Comparison of ENCODE assay signal across 1 cellular context in the genomic region with DNA sequence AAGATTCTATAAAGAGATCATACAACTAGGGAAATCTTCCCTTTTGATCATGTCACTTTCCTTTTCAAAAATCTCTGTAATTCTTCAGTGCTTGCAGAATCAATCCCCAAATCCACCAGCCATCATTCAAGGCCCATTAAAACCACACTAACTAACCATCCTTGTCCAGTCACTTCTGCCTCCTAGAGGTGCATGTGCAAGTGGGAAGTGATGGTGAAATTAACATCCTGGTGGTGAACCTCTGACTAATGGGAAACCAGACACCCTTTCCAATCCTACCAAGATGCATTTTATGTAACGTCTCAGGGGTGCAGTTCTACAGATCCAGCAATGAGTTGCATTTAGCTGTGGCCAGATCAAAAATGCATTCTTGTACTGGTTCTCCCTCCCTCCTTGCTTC.
TF ChIP-seq lines count a peak whose summit lies in the region.

No MANE protein-coding gene starts in this region.

TF ChIP-seq in HCT116, 20 proteins besides CTCF, POLR2A, EP300 and RAD21 (continued from another document):
- TF ChIP-seq SIN3A (IDR thresholded peaks at IDR 0.05; ENCODE audit: low read depth) (no peak), ELF1 (IDR thresholded peaks at IDR 0.05; ENCODE audit: borderline replicate concordance, low read depth) (no peak)
